25 cellular contexts compared by ENCODE assay signal in the genomic region with DNA sequence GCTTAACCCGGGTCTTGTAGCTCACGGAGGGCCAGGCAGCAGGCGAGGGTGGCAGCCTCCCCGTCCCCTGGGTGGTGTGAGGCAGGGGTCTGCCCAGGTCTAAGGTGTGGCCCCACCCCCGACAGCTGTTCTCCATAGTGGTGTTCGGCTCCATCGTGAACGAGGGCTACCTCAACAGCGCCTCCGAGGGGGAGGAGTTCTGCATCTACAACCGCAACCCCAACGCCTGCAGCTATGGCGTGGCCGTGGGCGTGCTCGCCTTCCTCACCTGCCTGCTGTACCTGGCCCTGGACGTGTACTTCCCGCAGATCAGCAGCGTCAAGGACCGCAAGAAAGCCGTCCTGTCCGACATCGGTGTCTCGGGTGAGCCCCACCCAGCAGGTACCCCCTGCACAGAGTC.
"Had no signal": no experiment of that assay in that cellular context is flagged by ENCODE, and none has a peak within 500 bp of the region (broad histone marks: within the 10 kb centered on the region; RNA-seq: fewer than 3 reads in every experiment).

No MANE protein-coding gene starts in this region.

- FAIRE-seq: colon, keratinocyte had no signal

- H3K4me1 ChIP-seq: gastroesophageal sphincter, heart left ventricle, lower lobe of right lung, psoas muscle, sigmoid colon, testis, tibial artery had no signal

- H3K27me3 ChIP-seq: dorsolateral prefrontal cortex, gastroesophageal sphincter, heart left ventricle, hepatocyte, ovary, sigmoid colon, testis, tibial artery had no signal

- H3K36me3 ChIP-seq: ovary had no signal

- H3K9me3 ChIP-seq: lower lobe of right lung, ovary, psoas muscle, sigmoid colon, testis, tibial artery had no signal

- H3K79me2 ChIP-seq: hepatocyte had no signal

- H3K27ac ChIP-seq: epithelial cell of prostate, gastroesophageal sphincter, heart left ventricle, hepatocyte, lower lobe of right lung, psoas muscle, sigmoid colon, testis, tibial artery had no signal

- H2AFZ ChIP-seq: hepatocyte had no signal

- ATAC-seq: esophagus mucosa; gastroesophageal sphincter; left ventricle myocardium superior; lower lobe of right lung; naive thymus-derived CD8-positive, alpha-beta T cell; psoas muscle; right cardiac atrium; stimulated activated memory B cell treated with anti-CD40 and anti-IgM and Interleukin-4, amounts not matched to agents 10 μg/mL and 1 μg/mL and 100 μg/mL, for 72 hours; stimulated activated naive CD8-positive, alpha-beta T cell treated with anti-CD3 and anti-CD28 coated beads, Interleukin-15, Interleukin-2, amounts not matched to agents 100 U/mL and 50 U/mL, for 24 hours had no signal

- H3K4me2 ChIP-seq: hepatocyte had no signal

- DNase-seq: dorsolateral prefrontal cortex; effector CD4-positive, alpha-beta T cell; foreskin fibroblast; heart left ventricle; left ventricle myocardium superior; lower lobe of right lung; naive thymus-derived CD8-positive, alpha-beta T cell; nephron progenitor cell; occipital lobe; ovary; posterior cingulate gyrus; psoas muscle; right cardiac atrium; sigmoid colon; stimulated activated CD4-positive, alpha-beta T cell treated with anti-CD3 and anti-CD28 coated beads, Interleukin-4, amount 100 ng/mL, for 4 hours; stimulated activated naive CD8-positive, alpha-beta T cell treated with anti-CD3 and anti-CD28 coated beads, Interleukin-15, Interleukin-2, amounts not matched to agents 100 U/mL and 50 U/mL, for 24 hours; testis; tibial artery had no signal

- H3K4me3 ChIP-seq: dorsolateral prefrontal cortex, gastroesophageal sphincter, heart left ventricle, hepatocyte, lower lobe of right lung, ovary, psoas muscle, sigmoid colon, testis, tibial artery had no signal
